1 cellular context compared by ENCODE assay signal in genomic region chr1:197884173-197884572, GRCh38.
TF ChIP-seq lines count a peak whose summit lies in the region.

No MANE protein-coding gene starts in this region.

TF ChIP-seq in HepG2, 621 proteins besides CTCF, POLR2A, EP300 and RAD21 (continued from another document and continues in another):
- peak; percentile 38; the same call in 1 of the 2 replicates for TF ChIP-seq GMEB1 (CRISPR knock-in tag; IDR thresholded peaks at IDR 0.05; ENCODE audit: borderline replicate concordance)
- TF ChIP-seq BCL6 (CRISPR knock-in tag; IDR thresholded peaks at IDR 0.05), result peak; percentile 92
- no peak for TF ChIP-seq ATM (IDR thresholded peaks at IDR 0.05; ENCODE audit: borderline replicate concordance)
- TF ChIP-seq HMGA1 (CRISPR knock-in tag; conservative IDR thresholded peaks at IDR 0.05), result no peak
- TF ChIP-seq ZIK1 (CRISPR knock-in tag; IDR thresholded peaks at IDR 0.05; ENCODE audit: borderline replicate concordance, low read depth), result no peak
- TF ChIP-seq CCAR2 (optimal IDR thresholded peaks at IDR 0.05; ENCODE audit: low read depth, low read length), result no peak
- TF ChIP-seq ATF3 (CRISPR knock-in tag; IDR thresholded peaks at IDR 0.05), result no peak
- no peak for TF ChIP-seq ZNF441 (CRISPR knock-in tag; IDR thresholded peaks at IDR 0.05; ENCODE audit: borderline replicate concordance)
- 0 out of 2 replicates have a peak, but pooled peaks have one; percentile 55 for TF ChIP-seq ZFP90 (CRISPR knock-in tag; IDR thresholded peaks at IDR 0.05; ENCODE audit: borderline replicate concordance)
- TF ChIP-seq, protein P1, sequence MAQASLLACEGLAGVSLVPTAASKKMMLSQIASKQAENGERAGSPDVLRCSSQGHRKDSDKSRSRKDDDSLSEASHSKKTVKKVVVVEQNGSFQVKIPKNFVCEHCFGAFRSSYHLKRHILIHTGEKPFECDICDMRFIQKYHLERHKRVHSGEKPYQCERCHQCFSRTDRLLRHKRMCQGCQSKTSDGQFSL (CRISPR knock-in tag; IDR thresholded peaks at IDR 0.05), result no peak
- TF ChIP-seq TBP (CRISPR knock-in tag; IDR thresholded peaks at IDR 0.05), result no peak
- peak; percentile 69 for TF ChIP-seq PITX1 (CRISPR knock-in tag; IDR thresholded peaks at IDR 0.05)
- no peak for TF ChIP-seq ZHX2 (IDR thresholded peaks at IDR 0.05; ENCODE audit: low read depth)
- no peak for TF ChIP-seq ZHX2 (CRISPR knock-in tag; IDR thresholded peaks at IDR 0.05; ENCODE audit: borderline replicate concordance)
- no peak for TF ChIP-seq ZNF430 (CRISPR knock-in tag; IDR thresholded peaks at IDR 0.05)
- TF ChIP-seq ATF5 (CRISPR knock-in tag; IDR thresholded peaks at IDR 0.05; ENCODE audit: low read depth), result no peak
- TF ChIP-seq, protein P2, sequence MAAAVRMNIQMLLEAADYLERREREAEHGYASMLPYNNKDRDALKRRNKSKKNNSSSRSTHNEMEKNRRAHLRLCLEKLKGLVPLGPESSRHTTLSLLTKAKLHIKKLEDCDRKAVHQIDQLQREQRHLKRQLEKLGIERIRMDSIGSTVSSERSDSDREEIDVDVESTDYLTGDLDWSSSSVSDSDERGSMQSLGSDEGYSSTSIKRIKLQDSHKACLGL (CRISPR knock-in tag; IDR thresholded peaks at IDR 0.05), result no peak
- TF ChIP-seq NFIC (IDR thresholded peaks at IDR 0.05; ENCODE audit: low read length), result peak; percentile 25; the same call in 1 of the 2 replicates
- 0 out of 2 replicates have a peak, but pooled peaks have one; percentile 36 for TF ChIP-seq KAT8 (CRISPR knock-in tag; IDR thresholded peaks at IDR 0.05)
- no peak for TF ChIP-seq PTBP1 (IDR thresholded peaks at IDR 0.05; ENCODE audit: low read depth, low read length, poor library complexity, severe bottlenecking)
- no peak for TF ChIP-seq ZNF282 (IDR thresholded peaks at IDR 0.05; ENCODE audit: partially characterized antibody)
- TF ChIP-seq, protein P3, sequence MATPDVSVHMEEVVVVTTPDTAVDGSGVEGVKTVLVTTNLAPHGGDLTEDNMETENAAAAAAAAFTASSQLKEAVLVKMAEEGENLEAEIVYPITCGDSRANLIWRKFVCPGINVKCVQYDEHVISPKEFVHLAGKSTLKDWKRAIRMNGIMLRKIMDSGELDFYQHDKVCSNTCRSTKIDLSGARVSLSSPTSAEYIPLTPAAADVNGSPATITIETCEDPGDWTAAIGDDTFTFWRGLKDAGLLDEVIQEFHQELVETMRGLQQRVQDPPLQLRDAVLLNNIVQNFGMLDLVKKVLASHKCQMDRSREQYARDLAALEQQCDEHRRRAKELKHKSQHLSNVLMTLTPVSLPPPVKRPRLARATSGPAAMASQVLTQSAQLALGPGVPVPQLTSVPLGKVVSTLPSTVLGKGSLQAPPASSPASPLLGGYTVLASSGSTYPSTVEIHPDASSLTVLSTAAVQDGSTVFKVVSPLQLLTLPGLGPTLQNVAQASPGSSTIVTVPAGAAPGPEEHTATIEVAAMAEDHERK (CRISPR knock-in tag; IDR thresholded peaks at IDR 0.05; ENCODE audit: low read depth), result no peak
- no peak for TF ChIP-seq HNRNPLL (IDR thresholded peaks at IDR 0.05; ENCODE audit: low read depth, low read length, poor library complexity, severe bottlenecking)
- TF ChIP-seq GATAD2A (CRISPR knock-in tag; IDR thresholded peaks at IDR 0.05), result peak; percentile 89
- TF ChIP-seq HNRNPK (IDR thresholded peaks at IDR 0.05; ENCODE audit: low read depth, low read length, poor library complexity, severe bottlenecking), result no peak
- TF ChIP-seq GLI4 (CRISPR knock-in tag; IDR thresholded peaks at IDR 0.05; ENCODE audit: borderline replicate concordance), result no peak
- no peak for TF ChIP-seq EEA1 (CRISPR knock-in tag; IDR thresholded peaks at IDR 0.05; ENCODE audit: borderline replicate concordance)
- no peak for TF ChIP-seq MXD3 (CRISPR knock-in tag; IDR thresholded peaks at IDR 0.05)
- peak; percentile 68; the same call in 1 of the 2 replicates for TF ChIP-seq FOXJ3 (CRISPR knock-in tag; IDR thresholded peaks at IDR 0.05; ENCODE audit: borderline replicate concordance)
- TF ChIP-seq ZEB1 (IDR thresholded peaks at IDR 0.05; ENCODE audit: insufficient replicate concordance, low read depth), result no peak
- TF ChIP-seq ZNF775 (CRISPR knock-in tag; IDR thresholded peaks at IDR 0.05; ENCODE audit: borderline replicate concordance), result no peak
- TF ChIP-seq ZNF720 (CRISPR knock-in tag; IDR thresholded peaks at IDR 0.05), result no peak
- peak; percentile 75; the same call in 1 of the 2 replicates for TF ChIP-seq ZNF556 (CRISPR knock-in tag; IDR thresholded peaks at IDR 0.05; ENCODE audit: borderline replicate concordance)
- TF ChIP-seq PPARG (CRISPR knock-in tag; conservative IDR thresholded peaks at IDR 0.05), result 0 out of 2 replicates have a peak, but pooled peaks have one; percentile 25
- peak; percentile 73 for TF ChIP-seq FOXO1 (CRISPR knock-in tag; IDR thresholded peaks at IDR 0.05)
- TF ChIP-seq ZNF329 (CRISPR knock-in tag; IDR thresholded peaks at IDR 0.05; ENCODE audit: low read depth), result no peak
- peak; percentile 24 for TF ChIP-seq CEBPG (CRISPR knock-in tag; IDR thresholded peaks at IDR 0.05)
- TF ChIP-seq ZNF350 (CRISPR knock-in tag; IDR thresholded peaks at IDR 0.05; ENCODE audit: borderline replicate concordance, low read depth), result peak; percentile 86
- TF ChIP-seq, protein P4, sequence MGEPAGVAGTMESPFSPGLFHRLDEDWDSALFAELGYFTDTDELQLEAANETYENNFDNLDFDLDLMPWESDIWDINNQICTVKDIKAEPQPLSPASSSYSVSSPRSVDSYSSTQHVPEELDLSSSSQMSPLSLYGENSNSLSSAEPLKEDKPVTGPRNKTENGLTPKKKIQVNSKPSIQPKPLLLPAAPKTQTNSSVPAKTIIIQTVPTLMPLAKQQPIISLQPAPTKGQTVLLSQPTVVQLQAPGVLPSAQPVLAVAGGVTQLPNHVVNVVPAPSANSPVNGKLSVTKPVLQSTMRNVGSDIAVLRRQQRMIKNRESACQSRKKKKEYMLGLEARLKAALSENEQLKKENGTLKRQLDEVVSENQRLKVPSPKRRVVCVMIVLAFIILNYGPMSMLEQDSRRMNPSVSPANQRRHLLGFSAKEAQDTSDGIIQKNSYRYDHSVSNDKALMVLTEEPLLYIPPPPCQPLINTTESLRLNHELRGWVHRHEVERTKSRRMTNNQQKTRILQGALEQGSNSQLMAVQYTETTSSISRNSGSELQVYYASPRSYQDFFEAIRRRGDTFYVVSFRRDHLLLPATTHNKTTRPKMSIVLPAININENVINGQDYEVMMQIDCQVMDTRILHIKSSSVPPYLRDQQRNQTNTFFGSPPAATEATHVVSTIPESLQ (CRISPR knock-in tag; conservative IDR thresholded peaks at IDR 0.05), result no peak
- peak; percentile 42 for TF ChIP-seq PRPF4 (IDR thresholded peaks at IDR 0.05; ENCODE audit: low read depth, low read length, poor library complexity, severe bottlenecking)
- no peak for TF ChIP-seq PRDM4 (CRISPR knock-in tag; IDR thresholded peaks at IDR 0.05; ENCODE audit: borderline replicate concordance)
- no peak for TF ChIP-seq ZBTB3 (CRISPR knock-in tag; IDR thresholded peaks at IDR 0.05; ENCODE audit: borderline replicate concordance, low read depth)
- 0 out of 2 replicates have a peak, but pooled peaks have one; percentile 23 for TF ChIP-seq CBFB (CRISPR knock-in tag; IDR thresholded peaks at IDR 0.05)
- no peak for TF ChIP-seq ZNF24 (IDR thresholded peaks at IDR 0.05)
- TF ChIP-seq LRRFIP1 (CRISPR knock-in tag; conservative IDR thresholded peaks at IDR 0.05), result no peak
- no peak for TF ChIP-seq YEATS4 (CRISPR knock-in tag; IDR thresholded peaks at IDR 0.05; ENCODE audit: borderline replicate concordance)
